Comparison of ENCODE assay signal across 1 cellular context in genomic region chr9:88724241-88724805, GRCh38.
TF ChIP-seq lines count a peak whose summit lies in the region.

No MANE protein-coding gene starts in this region.

TF ChIP-seq in H1, 55 proteins besides CTCF, POLR2A, EP300 and RAD21 (continued from another document):
- TF ChIP-seq SIN3A (conservative IDR thresholded peaks at IDR 0.05 in 1 of 2, IDR thresholded peaks at IDR 0.05 in 1 of 2; ENCODE audit: low read depth in 1 of 2, low read length in 2 of 2) (no peak), RFX5 (IDR thresholded peaks at IDR 0.05; ENCODE audit: borderline replicate concordance, low read depth, low read length) (no peak), CHD2 (IDR thresholded peaks at IDR 0.05; ENCODE audit: low read length) (no peak), RBBP5 (IDR thresholded peaks at IDR 0.05; ENCODE audit: borderline replicate concordance, low read depth, low read length) (no peak), FOSL1 (IDR thresholded peaks at IDR 0.05; ENCODE audit: insufficient read depth, low read depth, low read length) (no peak), RXRA (IDR thresholded peaks at IDR 0.05; ENCODE audit: insufficient read depth, low read depth, low read length) (no peak), BACH1 (IDR thresholded peaks at IDR 0.05; ENCODE audit: low read length) (no peak), SUZ12 (IDR thresholded peaks at IDR 0.05; ENCODE audit: low read length) (no peak)
